23 cellular contexts compared by ENCODE assay signal in the genomic region with DNA sequence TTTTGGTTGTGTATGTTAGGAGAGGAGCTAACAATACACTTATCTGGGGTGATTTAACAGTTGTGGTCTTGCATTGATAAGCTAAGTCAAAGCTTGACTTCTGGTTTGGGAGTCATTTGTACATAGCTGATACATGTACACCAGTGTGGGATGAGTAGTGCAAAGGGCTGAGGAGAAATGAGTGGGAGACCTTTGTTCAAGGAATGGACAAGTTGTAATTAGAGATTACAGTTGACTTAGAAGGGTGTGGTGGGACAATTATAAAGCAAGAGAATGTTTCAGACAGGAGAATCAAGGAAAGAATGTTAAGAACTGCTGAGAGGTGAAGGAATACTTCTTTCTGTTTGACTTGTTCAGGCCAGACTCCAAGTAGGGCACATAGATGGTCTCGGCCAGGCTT.
DNase-seq lines count a peak whose midpoint lies in the region; ATAC-seq and TF ChIP-seq lines count a peak whose summit lies in the region.
"Had no signal": no experiment of that assay in that cellular context is flagged by ENCODE, and none has a peak within 500 bp of the region (broad histone marks: within the 10 kb centered on the region; RNA-seq: fewer than 3 reads in every experiment).

No MANE protein-coding gene starts in this region.

- no peaks in the 10 kb centered on the region for H3K36me3 ChIP-seq in colonic mucosa
- no peaks in the 10 kb centered on the region for H3K36me3 ChIP-seq in mesenchymal stem cell (ENCODE audit: control insufficient read depth in 1 of 2, insufficient read depth in 2 of 2, low read depth in 1 of 2, low read length in 2 of 2)
- H3K36me3 ChIP-seq in stomach = no peaks in the 10 kb centered on the region
- H3K36me3 ChIP-seq: BE2C, BLaER1 had no signal

- intact Hi-C loops in colonic mucosa (cut with DNase I) (no loop called here), left colon (cut with DNase I, micrococcal nuclease) (no loop called here), stomach (cut with DNase I; ENCODE audit: low total_unique reads) (no loop called here)

- H4K8ac ChIP-seq in mesenchymal stem cell (ENCODE audit: low read length) = no peak overlapping the region

- no peak overlapping the region for H2BK15ac ChIP-seq in mesenchymal stem cell (ENCODE audit: low read depth, poor library complexity, severe bottlenecking)

- H3K18ac ChIP-seq in mesenchymal stem cell (ENCODE audit: low read depth in 1 of 2, low read length in 2 of 2) = no peak overlapping the region

- H3K27ac ChIP-seq in colonic mucosa = peak overlapping the region; percentile 4
- peak overlapping the region; percentile 3 for H3K27ac ChIP-seq in temporal lobe (ENCODE audit: low read depth, low read length)
- H3K27ac ChIP-seq in mesenchymal stem cell (ENCODE audit: low read length, poor library complexity, severe bottlenecking) = no peak overlapping the region
- H3K27ac ChIP-seq in stomach = no peak overlapping the region
- H3K27ac ChIP-seq: BLaER1 had no signal

- TF ChIP-seq POLR2A in stomach (IDR thresholded peaks at IDR 0.05) = no peak

- peak; percentile 99 for ATAC-seq in left colon
- ATAC-seq: GM12878 had no signal

- H3K27me3 ChIP-seq in colonic mucosa (no peaks in the 10 kb centered on the region), mesenchymal stem cell (ENCODE audit: control insufficient read depth in 1 of 2, insufficient read depth in 1 of 2, low read length in 2 of 2) (no peaks in the 10 kb centered on the region), stomach (no peaks in the 10 kb centered on the region)
- H3K27me3 ChIP-seq: BE2C, BLaER1 had no signal

- TF ChIP-seq CTCF in colonic mucosa (IDR thresholded peaks at IDR 0.05) (no peak), stomach (IDR thresholded peaks at IDR 0.05) (no peak)

- no peak overlapping the region for H3K4me2 ChIP-seq in mesenchymal stem cell (ENCODE audit: low read length, poor library complexity, severe bottlenecking)
- H3K4me2 ChIP-seq: BLaER1 had no signal

- H2AFZ ChIP-seq in mesenchymal stem cell (ENCODE audit: low read depth, low read length) = no peak overlapping the region

- H2AK5ac ChIP-seq in mesenchymal stem cell (ENCODE audit: low read length, severe bottlenecking) = no peak overlapping the region

- H3K4me3 ChIP-seq in colonic mucosa (no peak overlapping the region), mesenchymal stem cell (ENCODE audit: insufficient read depth in 1 of 2, low read depth in 1 of 2, low read length in 2 of 2) (no peak overlapping the region), stomach (no peak overlapping the region)
- H3K4me3 ChIP-seq: BLaER1, GM12878 had no signal

- H3K79me1 ChIP-seq in mesenchymal stem cell (replicated peaks; ENCODE audit: low read length, poor library complexity, severe bottlenecking) = no peaks in the 10 kb centered on the region

- H3K14ac ChIP-seq in mesenchymal stem cell (ENCODE audit: low read length in 2 of 2) = no peak overlapping the region

- H2BK12ac ChIP-seq in mesenchymal stem cell (ENCODE audit: low read length in 2 of 2) = no peak overlapping the region

- no peak overlapping the region for H4K91ac ChIP-seq in mesenchymal stem cell (ENCODE audit: low read length)

- DNase-seq in colonic mucosa (no peak), left colon (no peak), mesenchymal stem cell (no peak), stomach (no peak), HK-2 (ENCODE audit: unreplicated experiment) (no peak)
- DNase-seq: 8988T; ACHN; BE2C; C1 segment of cervical spinal cord; CD4-positive, alpha-beta memory T cell; CD4-positive, CD25-positive, alpha-beta regulatory T cell; CD8-positive, alpha-beta memory T cell; COR-L47; DMS 273 treated with DMSO at 0.1 percent for 48 hours; DMS153; DMS53; DMS79; DND-41; EL; GDM1 had no signal

- no peak overlapping the region for H3K4ac ChIP-seq in mesenchymal stem cell (ENCODE audit: low read depth in 1 of 2, low read length in 2 of 2)

- H3K9me3 ChIP-seq in colonic mucosa (no peaks in the 10 kb centered on the region), mesenchymal stem cell (ENCODE audit: control insufficient read depth, low read length) (no peaks in the 10 kb centered on the region), stomach (peaks cover 0 to under 1% (median under 1%) of the 10 kb centered on the region in 4 donors)
- H3K9me3 ChIP-seq: BE2C, BLaER1 had no signal

- H3K9ac ChIP-seq in colonic mucosa (ENCODE audit: low read depth in 2 of 2, low read length in 2 of 2) = no peak overlapping the region
- H3K9ac ChIP-seq in mesenchymal stem cell (ENCODE audit: low read length) = no peak overlapping the region
- H3K9ac ChIP-seq: BLaER1 had no signal

- no CpG with 5 or more reads among the region's 1 CpG for WGBS in mesenchymal stem cell
- WGBS in stomach, 5 donors = 63 to 82% (median 77%) methylated on average over 1 of the region's 1 CpG

- TF ChIP-seq EP300 in stomach (IDR thresholded peaks at IDR 0.05) = no peak

- no peak overlapping the region for H2BK5ac ChIP-seq in mesenchymal stem cell (ENCODE audit: low read depth, low read length, poor library complexity, severe bottlenecking)

- H3K23ac ChIP-seq in mesenchymal stem cell (ENCODE audit: low read length in 2 of 2) = no peak overlapping the region

- no peak overlapping the region for H2BK120ac ChIP-seq in mesenchymal stem cell (ENCODE audit: low read depth, low read length)

- H3K4me1 ChIP-seq in colonic mucosa (no peaks in the 10 kb centered on the region), mesenchymal stem cell (ENCODE audit: control insufficient read depth, insufficient read depth, low read depth, low read length) (no peaks in the 10 kb centered on the region), stomach (no peaks in the 10 kb centered on the region)
- H3K4me1 ChIP-seq: BE2C, BLaER1 had no signal

Comparison
In these comparisons a context has a peak if more than half of its experiments do, and no peak if none do; other contexts are left out.
1. H3K27ac ChIP-seq: peak in colonic mucosa (single experiment) and temporal lobe (single experiment); none in mesenchymal stem cell (single experiment) and stomach (0 of 5).